ENCODE assay signal across 13 cellular contexts in genomic region chr14:64279719-64280668, GRCh38. TPM values are rescaled to one million over a fixed set of nuclear protein-coding genes. Genes with fewer than 3 reads are reported as not detected.
DNase-seq lines count a peak whose midpoint lies in the region; ATAC-seq lines count a peak whose summit lies in the region.
"Had no signal": no experiment of that assay in that cellular context is flagged by ENCODE, and none has a peak within 500 bp of the region (broad histone marks: within the 10 kb centered on the region; RNA-seq: fewer than 3 reads in every experiment).

No MANE protein-coding gene starts in this region.

- peaks cover 7% of the 10 kb centered on the region for H3K36me3 Mint-ChIP-seq in activated naive CD8-positive, alpha-beta T cell
- peaks cover 0 to 4% (median 0%) of the 10 kb centered on the region in 5 donors for H3K36me3 Mint-ChIP-seq in naive thymus-derived CD4-positive, alpha-beta T cell

- no peaks in the 10 kb centered on the region for H3K9me3 ChIP-seq in naive thymus-derived CD4-positive, alpha-beta T cell (ENCODE audit: control insufficient read depth in 2 of 3, low read length in 3 of 3)
- H3K9me3 ChIP-seq: BE2C had no signal

- peak; percentile 29 for ATAC-seq in naive thymus-derived CD4-positive, alpha-beta T cell
- ATAC-seq in GM21360 (IDR thresholded peaks at IDR 0.05; ENCODE audit: unreplicated experiment) = no peak
- ATAC-seq: left ventricle myocardium superior had no signal

- peak; percentile 40 for DNase-seq in Caki2 (ENCODE audit: low read depth)
- DNase-seq in M059J (ENCODE audit: low read depth) = peak; percentile 53
- no peak for DNase-seq in naive thymus-derived CD4-positive, alpha-beta T cell
- DNase-seq in AG08395 (ENCODE audit: low spot score) = no peak
- no peak for DNase-seq in cerebellar nuclear complex (lab: John Stamatoyannopoulos, UW)
- no peak for DNase-seq in MV-4-11 (lab: John Stamatoyannopoulos, UW)
- DNase-seq: BE2C, cortex of kidney, left ventricle myocardium superior, NCI-H2107 had no signal

- no peaks in the 10 kb centered on the region for H3K36me3 ChIP-seq in naive thymus-derived CD4-positive, alpha-beta T cell (ENCODE audit: control insufficient read depth in 2 of 3, insufficient read depth in 3 of 3, low read length in 3 of 3)
- H3K36me3 ChIP-seq: BE2C had no signal

- POLR2A ChIA-PET in naive thymus-derived CD4-positive, alpha-beta T cell (lab: Charles Lee) = no interaction called here

- no peaks in the 10 kb centered on the region for H3K4me1 ChIP-seq in naive thymus-derived CD4-positive, alpha-beta T cell (ENCODE audit: control insufficient read depth in 2 of 2, insufficient read depth in 2 of 2, low read length in 2 of 2)
- H3K4me1 ChIP-seq: BE2C, parathyroid adenoma had no signal

- H3K4me3 Mint-ChIP-seq in activated naive CD8-positive, alpha-beta T cell = peak overlapping the region; percentile 47
- H3K4me3 Mint-ChIP-seq in naive thymus-derived CD4-positive, alpha-beta T cell = no peak overlapping the region

- no peak overlapping the region for H3K4me3 ChIP-seq in naive thymus-derived CD4-positive, alpha-beta T cell (ENCODE audit: low read length)

- peaks cover 26% of the 10 kb centered on the region for H3K4me1 Mint-ChIP-seq in activated naive CD8-positive, alpha-beta T cell (ENCODE audit: low read depth)
- peaks cover 0 to 20% (median 0%) of the 10 kb centered on the region in 7 donors for H3K4me1 Mint-ChIP-seq in naive thymus-derived CD4-positive, alpha-beta T cell

- in situ Hi-C loops in Caki2 (cut with HindIII; ENCODE audit: low pct_unique_long_range_greater_than_20kb, low sequenced_read_pairs) = no loop called here

- CTCF ChIA-PET in naive thymus-derived CD4-positive, alpha-beta T cell (lab: Charles Lee) = no interaction called here

- H3K9me3 Mint-ChIP-seq in activated naive CD8-positive, alpha-beta T cell (ENCODE audit: low read depth) = no peaks in the 10 kb centered on the region
- H3K9me3 Mint-ChIP-seq in naive thymus-derived CD4-positive, alpha-beta T cell = peaks cover 0 to under 1% (median 0%) of the 10 kb centered on the region in 11 donors

- intact Hi-C loops in naive thymus-derived CD4-positive, alpha-beta T cell (cut with micrococcal nuclease) = no loop called here

- no peaks in the 10 kb centered on the region for H3K27me3 Mint-ChIP-seq in activated naive CD8-positive, alpha-beta T cell
- peaks cover 0 to 2% (median 1%) of the 10 kb centered on the region in 5 donors for H3K27me3 Mint-ChIP-seq in naive thymus-derived CD4-positive, alpha-beta T cell

- H3K27ac Mint-ChIP-seq in activated naive CD8-positive, alpha-beta T cell = peak overlapping the region; percentile 77
- H3K27ac Mint-ChIP-seq in naive thymus-derived CD4-positive, alpha-beta T cell = no peak overlapping the region

- H3K27me3 ChIP-seq in naive thymus-derived CD4-positive, alpha-beta T cell (ENCODE audit: control insufficient read depth in 2 of 2, insufficient read depth in 2 of 2, low read length in 2 of 2) = no peaks in the 10 kb centered on the region
- H3K27me3 ChIP-seq: BE2C had no signal

- no peak overlapping the region for H3K27ac ChIP-seq in naive thymus-derived CD4-positive, alpha-beta T cell (ENCODE audit: low read depth, low read length)
- H3K27ac ChIP-seq: parathyroid adenoma had no signal

RNA-seq across cellular contexts. Expression of gene ESR2, which starts 14.2 kb away (rescaled TPM):
- 0.27 TPM in 1 of 2 replicates, not detected in the other for total RNA-seq in Caki2 (2014; rRNA removed; shearing (Covaris generic); ENCODE audit: low replicate concordance)
- not detected in 2 replicates for total RNA-seq in M059J (2014; rRNA removed; shearing (Covaris generic))
- under 1 TPM in 4 of 5 experiments, not detected in 1; 0.07 to 0.19 (median 0.13) TPM for total RNA-seq in naive thymus-derived CD4-positive, alpha-beta T cell
- under 1 TPM in 1 of 2 donors, not detected in 1; 0.12 TPM for polyA plus RNA-seq in naive thymus-derived CD4-positive, alpha-beta T cell

Comparison
In these comparisons a context has a peak if more than half of its experiments do, and no peak if none do; other contexts are left out.
1. DNase-seq: peak in Caki2 (single experiment) and M059J (single experiment); none in naive thymus-derived CD4-positive, alpha-beta T cell (0 of 9), AG08395 (single experiment), cerebellar nuclear complex (0 of 2) and MV-4-11 (single experiment).